In genomic region chr2:196389670-196390069, GRCh38 we compare ENCODE assay signal across 20 cellular contexts.
"Had no signal": no experiment of that assay in that cellular context is flagged by ENCODE, and none has a peak within 500 bp of the region (broad histone marks: within the 10 kb centered on the region; RNA-seq: fewer than 3 reads in every experiment).

No MANE protein-coding gene starts in this region.

- H3K27ac Mint-ChIP-seq: activated CD4-positive, alpha-beta T cell treated with anti-CD3 and anti-CD28 coated beads, Interleukin-2, amount 10 ng/mL, durations not matched to agents 24 days and 14 days; activated CD8-positive, alpha-beta memory T cell treated with anti-CD3 and anti-CD28 coated beads, Interleukin-2, amount 10 ng/mL, durations not matched to agents 7 days and 5 days; activated naive CD8-positive, alpha-beta T cell; immature natural killer cell; natural killer cell treated with Interleukin-12 subunit alpha and Interleukin-12 subunit beta and Interleukin-15 and Interleukin-18, amount 100 ng/mL, for 72 hours; T-helper 17 cell; WTC11 had no signal

- H3K4me1 Mint-ChIP-seq: activated CD4-positive, alpha-beta T cell treated with anti-CD3 and anti-CD28 coated beads, Interleukin-2, amount 10 ng/mL, durations not matched to agents 24 days and 14 days; immature natural killer cell; T-helper 17 cell had no signal

- H3K9me3 ChIP-seq: esophagus squamous epithelium, heart left ventricle, right atrium auricular region, stomach, thoracic aorta, upper lobe of right lung had no signal

- H3K36me3 ChIP-seq: esophagus squamous epithelium, heart left ventricle, right atrium auricular region, stomach, thoracic aorta, upper lobe of right lung had no signal

- H3K4me3 ChIP-seq: esophagus squamous epithelium, heart left ventricle, right atrium auricular region, skin epidermis, stomach, thoracic aorta, upper lobe of right lung had no signal

- H3K36me3 Mint-ChIP-seq: activated CD8-positive, alpha-beta memory T cell treated with anti-CD3 and anti-CD28 coated beads, Interleukin-2, amount 10 ng/mL, durations not matched to agents 7 days and 5 days; activated naive CD8-positive, alpha-beta T cell; immature natural killer cell; natural killer cell treated with Interleukin-12 subunit alpha and Interleukin-12 subunit beta and Interleukin-15 and Interleukin-18, amount 100 ng/mL, for 72 hours; WTC11 had no signal

- H3K27ac ChIP-seq: esophagus squamous epithelium, heart left ventricle, right atrium auricular region, skin epidermis, stomach, thoracic aorta, upper lobe of right lung had no signal

- H3K9me3 Mint-ChIP-seq: natural killer cell treated with Interleukin-12 subunit alpha and Interleukin-12 subunit beta and Interleukin-15 and Interleukin-18, amount 100 ng/mL, for 72 hours had no signal

- H3K4me3 Mint-ChIP-seq: activated CD4-positive, alpha-beta T cell treated with anti-CD3 and anti-CD28 coated beads, Interleukin-2, amount 10 ng/mL, durations not matched to agents 24 days and 14 days; activated CD8-positive, alpha-beta memory T cell treated with anti-CD3 and anti-CD28 coated beads, Interleukin-2, amount 10 ng/mL, durations not matched to agents 7 days and 5 days; activated naive CD8-positive, alpha-beta T cell; immature natural killer cell; natural killer cell treated with Interleukin-12 subunit alpha and Interleukin-12 subunit beta and Interleukin-15 and Interleukin-18, amount 100 ng/mL, for 72 hours; T-helper 17 cell; WTC11 had no signal

- H3K27me3 ChIP-seq: esophagus squamous epithelium, heart left ventricle, right atrium auricular region, stomach, upper lobe of right lung had no signal

- DNase-seq: activated CD4-positive, alpha-beta T cell treated with anti-CD3 and anti-CD28 coated beads, Interleukin-2, amount 10 ng/mL, durations not matched to agents 24 days and 14 days; activated CD8-positive, alpha-beta memory T cell treated with anti-CD3 and anti-CD28 coated beads, Interleukin-2, amount 10 ng/mL, durations not matched to agents 7 days and 5 days; activated effector memory CD4-positive, alpha-beta T cell treated with anti-CD3 and anti-CD28 coated beads, Interleukin-2, amount 50 U/mL, for 16 hours; activated T-cell treated with anti-CD3 and anti-CD28 coated beads, Interleukin-2, amount 50 U/mL, for 1 hour; effector CD8-positive, alpha-beta T cell; esophagus squamous epithelium; foreskin melanocyte; heart left ventricle; immature natural killer cell; stimulated activated CD4-positive, alpha-beta T cell treated with anti-CD3 and anti-CD28 coated beads, Interleukin-4, amount 100 ng/mL, for 4 hours; stimulated activated CD8-positive, alpha-beta memory T cell treated with anti-CD3 and anti-CD28 coated beads, Interleukin-4, amount 100 ng/mL, for 48 hours; stomach; T-helper 17 cell; upper lobe of right lung had no signal

- ATAC-seq: activated CD8-positive, alpha-beta memory T cell treated with anti-CD3 and anti-CD28 coated beads, Interleukin-2, amount 10 ng/mL, durations not matched to agents 7 days and 5 days; heart left ventricle; natural killer cell treated with Interleukin-12 subunit alpha and Interleukin-12 subunit beta and Interleukin-15 and Interleukin-18, amount 100 ng/mL, for 72 hours; T-helper 17 cell; upper lobe of right lung; WTC11 had no signal

- H3K4me1 ChIP-seq: esophagus squamous epithelium, right atrium auricular region, stomach, upper lobe of right lung had no signal
